1 cellular context compared by ENCODE assay signal in genomic region chr7:41391818-41392217, GRCh38.
TF ChIP-seq lines count a peak whose summit lies in the region.

No MANE protein-coding gene starts in this region.

TF ChIP-seq in K562, 482 proteins besides CTCF, POLR2A, EP300 and RAD21:
- TF ChIP-seq, protein P1, sequence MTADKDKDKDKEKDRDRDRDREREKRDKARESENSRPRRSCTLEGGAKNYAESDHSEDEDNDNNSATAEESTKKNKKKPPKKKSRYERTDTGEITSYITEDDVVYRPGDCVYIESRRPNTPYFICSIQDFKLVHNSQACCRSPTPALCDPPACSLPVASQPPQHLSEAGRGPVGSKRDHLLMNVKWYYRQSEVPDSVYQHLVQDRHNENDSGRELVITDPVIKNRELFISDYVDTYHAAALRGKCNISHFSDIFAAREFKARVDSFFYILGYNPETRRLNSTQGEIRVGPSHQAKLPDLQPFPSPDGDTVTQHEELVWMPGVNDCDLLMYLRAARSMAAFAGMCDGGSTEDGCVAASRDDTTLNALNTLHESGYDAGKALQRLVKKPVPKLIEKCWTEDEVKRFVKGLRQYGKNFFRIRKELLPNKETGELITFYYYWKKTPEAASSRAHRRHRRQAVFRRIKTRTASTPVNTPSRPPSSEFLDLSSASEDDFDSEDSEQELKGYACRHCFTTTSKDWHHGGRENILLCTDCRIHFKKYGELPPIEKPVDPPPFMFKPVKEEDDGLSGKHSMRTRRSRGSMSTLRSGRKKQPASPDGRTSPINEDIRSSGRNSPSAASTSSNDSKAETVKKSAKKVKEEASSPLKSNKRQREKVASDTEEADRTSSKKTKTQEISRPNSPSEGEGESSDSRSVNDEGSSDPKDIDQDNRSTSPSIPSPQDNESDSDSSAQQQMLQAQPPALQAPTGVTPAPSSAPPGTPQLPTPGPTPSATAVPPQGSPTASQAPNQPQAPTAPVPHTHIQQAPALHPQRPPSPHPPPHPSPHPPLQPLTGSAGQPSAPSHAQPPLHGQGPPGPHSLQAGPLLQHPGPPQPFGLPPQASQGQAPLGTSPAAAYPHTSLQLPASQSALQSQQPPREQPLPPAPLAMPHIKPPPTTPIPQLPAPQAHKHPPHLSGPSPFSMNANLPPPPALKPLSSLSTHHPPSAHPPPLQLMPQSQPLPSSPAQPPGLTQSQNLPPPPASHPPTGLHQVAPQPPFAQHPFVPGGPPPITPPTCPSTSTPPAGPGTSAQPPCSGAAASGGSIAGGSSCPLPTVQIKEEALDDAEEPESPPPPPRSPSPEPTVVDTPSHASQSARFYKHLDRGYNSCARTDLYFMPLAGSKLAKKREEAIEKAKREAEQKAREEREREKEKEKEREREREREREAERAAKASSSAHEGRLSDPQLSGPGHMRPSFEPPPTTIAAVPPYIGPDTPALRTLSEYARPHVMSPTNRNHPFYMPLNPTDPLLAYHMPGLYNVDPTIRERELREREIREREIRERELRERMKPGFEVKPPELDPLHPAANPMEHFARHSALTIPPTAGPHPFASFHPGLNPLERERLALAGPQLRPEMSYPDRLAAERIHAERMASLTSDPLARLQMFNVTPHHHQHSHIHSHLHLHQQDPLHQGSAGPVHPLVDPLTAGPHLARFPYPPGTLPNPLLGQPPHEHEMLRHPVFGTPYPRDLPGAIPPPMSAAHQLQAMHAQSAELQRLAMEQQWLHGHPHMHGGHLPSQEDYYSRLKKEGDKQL (CRISPR knock-in tag; IDR thresholded peaks at IDR 0.05; ENCODE audit: borderline replicate concordance): no peak
- TF ChIP-seq, protein P2, sequence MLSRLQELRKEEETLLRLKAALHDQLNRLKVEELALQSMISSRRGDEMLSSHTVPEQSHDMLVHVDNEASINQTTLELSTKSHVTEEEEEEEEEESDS (CRISPR knock-in tag; IDR thresholded peaks at IDR 0.05): no peak
- TF ChIP-seq, protein P3, sequence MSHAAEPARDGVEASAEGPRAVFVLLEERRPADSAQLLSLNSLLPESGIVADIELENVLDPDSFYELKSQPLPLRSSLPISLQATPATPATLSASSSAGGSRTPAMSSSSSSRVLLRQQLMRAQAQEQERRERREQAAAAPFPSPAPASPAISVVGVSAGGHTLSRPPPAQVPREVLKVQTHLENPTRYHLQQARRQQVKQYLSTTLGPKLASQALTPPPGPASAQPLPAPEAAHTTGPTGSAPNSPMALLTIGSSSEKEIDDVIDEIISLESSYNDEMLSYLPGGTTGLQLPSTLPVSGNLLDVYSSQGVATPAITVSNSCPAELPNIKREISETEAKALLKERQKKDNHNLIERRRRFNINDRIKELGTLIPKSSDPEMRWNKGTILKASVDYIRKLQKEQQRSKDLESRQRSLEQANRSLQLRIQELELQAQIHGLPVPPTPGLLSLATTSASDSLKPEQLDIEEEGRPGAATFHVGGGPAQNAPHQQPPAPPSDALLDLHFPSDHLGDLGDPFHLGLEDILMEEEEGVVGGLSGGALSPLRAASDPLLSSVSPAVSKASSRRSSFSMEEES (CRISPR knock-in tag; IDR thresholded peaks at IDR 0.05): peak; percentile 17; the same call in 1 of the 2 replicates
TF ChIP-seq in K562: peak in this region for 1.
